Comparison of ENCODE assay signal across 8 cellular contexts in genomic region chr5:57298985-57299491, GRCh38.
DNase-seq lines count a peak whose midpoint lies in the region; ATAC-seq and TF ChIP-seq lines count a peak whose summit lies in the region.

No MANE protein-coding gene starts in this region.

- H3K27ac ChIP-seq in AG04450 (ENCODE audit: low read depth, low read length), result no peak overlapping the region

- H3K4me3 ChIP-seq in AG04450 (ENCODE audit: low read depth, low read length), result no peak overlapping the region
- H3K4me3 ChIP-seq in LNCaP clone FGC (ENCODE audit: low read depth, low read length), result no peak overlapping the region
- H3K4me3 ChIP-seq in retinal pigment epithelial cell (ENCODE audit: low read length), result no peak overlapping the region

- no peaks in the 10 kb centered on the region for H3K27me3 ChIP-seq in AG04450 (ENCODE audit: control insufficient read depth, insufficient read depth, low read length)

- no peaks in the 10 kb centered on the region for H3K9me3 ChIP-seq in AG04450 (ENCODE audit: control insufficient read depth, insufficient read depth, low read length)

- peak; percentile 76 for DNase-seq in AG04450 (ENCODE audit: low read depth, low spot score)
- DNase-seq in GM13977 (ENCODE audit: low spot score), result peak; percentile 39
- DNase-seq in LNCaP clone FGC (ENCODE audit: low read depth), result peak; percentile 55
- peak; percentile 65 for DNase-seq in amniotic stem cell (lab: John Stamatoyannopoulos, UW)
- no peak for DNase-seq in left ventricle myocardium superior
- peak; percentile 26 for DNase-seq in retinal pigment epithelial cell (ENCODE audit: low read depth)

- TF ChIP-seq CTCF in AG04450 (IDR thresholded peaks at IDR 0.05; ENCODE audit: low read depth, low read length), result peak; percentile 55
- TF ChIP-seq CTCF in GM13977 (IDR thresholded peaks at IDR 0.05; ENCODE audit: extremely low read depth, insufficient read depth, missing control alignments), result peak; percentile 62
- TF ChIP-seq CTCF in LNCaP clone FGC (IDR thresholded peaks at IDR 0.05; ENCODE audit: control insufficient read depth, extremely low read depth, insufficient read depth), result peak; percentile 55
- peak; percentile 34 for TF ChIP-seq CTCF in retinal pigment epithelial cell (conservative IDR thresholded peaks at IDR 0.05; ENCODE audit: low read depth, low read length)

- CTCF ChIA-PET in AG04450 (lab: Charles Lee), result interaction anchor here (0.5 to 4.8 kb wide), 24 partner anchors 13 to 1168 kb away, joined by 3 to 123 read pairs (median 5); partner anchors contain the start of gene PLK2

- POLR2A ChIA-PET in AG04450 (lab: Yijun Ruan, JAX), result interaction anchor here (1.8 kb wide), 1 partner anchor 1161 kb away, joined by 9 read pairs; the partner anchor contains the start of gene PLK2

- in situ Hi-C loops in GM13977 (cut with MboI; ENCODE audit: low pct_unique_long_range_greater_than_20kb, low sequenced_read_pairs, unreplicated experiment), result no loop called here

- ATAC-seq in SK-N-SH treated with all-trans-retinoic acid at 6 μM for 48 hours, result peak; percentile 82
- ATAC-seq in left ventricle myocardium superior, result peak; percentile 88
- ATAC-seq in GM18909 (IDR thresholded peaks at IDR 0.05; ENCODE audit: poor library complexity, unreplicated experiment), result no peak

- intact Hi-C loops in left ventricle myocardium superior (cut with micrococcal nuclease), result loop anchor here (5.0 to 10.0 kb wide), 4 partner anchors 196 to 1163 kb away; partner anchors contain the start of gene PLK2

TF ChIP-seq in SK-N-SH treated with all-trans-retinoic acid at 6 μM for 48 hours, 23 proteins besides CTCF, POLR2A, EP300 and RAD21:
- no peak for TF ChIP-seq ZNF70 (CRISPR knock-in tag; IDR thresholded peaks at IDR 0.05)
- TF ChIP-seq RARB (CRISPR knock-in tag; IDR thresholded peaks at IDR 0.05), result no peak
- no peak for TF ChIP-seq PPARA (CRISPR knock-in tag; IDR thresholded peaks at IDR 0.05; ENCODE audit: borderline replicate concordance)
- TF ChIP-seq SNAI2 (CRISPR knock-in tag; IDR thresholded peaks at IDR 0.05), result no peak
